ENCODE assay signal across 1 cellular context in genomic region chr14:92121670-92122350, GRCh38.
A peak's percentile ranks its signal among the peaks of the same experiment; 100 is the strongest.
TF ChIP-seq lines count a peak whose summit lies in the region.

TSS of gene CPSF2 (plus strand) at chr14:92121969. CDS start at chr14:92130985, 9,016 bp downstream.
TSS of gene NDUFB1 (minus strand) at chr14:92121706. CDS start at chr14:92117637, 4,069 bp downstream.

TF ChIP-seq in A549, 52 proteins besides CTCF, POLR2A, EP300 and RAD21 (continued from another document):
- peak; percentile 67; the same call in 2 of the 3 replicates for TF ChIP-seq BCL3 (IDR thresholded peaks at IDR 0.05)
